12 cellular contexts compared by ENCODE assay signal in the genomic region with DNA sequence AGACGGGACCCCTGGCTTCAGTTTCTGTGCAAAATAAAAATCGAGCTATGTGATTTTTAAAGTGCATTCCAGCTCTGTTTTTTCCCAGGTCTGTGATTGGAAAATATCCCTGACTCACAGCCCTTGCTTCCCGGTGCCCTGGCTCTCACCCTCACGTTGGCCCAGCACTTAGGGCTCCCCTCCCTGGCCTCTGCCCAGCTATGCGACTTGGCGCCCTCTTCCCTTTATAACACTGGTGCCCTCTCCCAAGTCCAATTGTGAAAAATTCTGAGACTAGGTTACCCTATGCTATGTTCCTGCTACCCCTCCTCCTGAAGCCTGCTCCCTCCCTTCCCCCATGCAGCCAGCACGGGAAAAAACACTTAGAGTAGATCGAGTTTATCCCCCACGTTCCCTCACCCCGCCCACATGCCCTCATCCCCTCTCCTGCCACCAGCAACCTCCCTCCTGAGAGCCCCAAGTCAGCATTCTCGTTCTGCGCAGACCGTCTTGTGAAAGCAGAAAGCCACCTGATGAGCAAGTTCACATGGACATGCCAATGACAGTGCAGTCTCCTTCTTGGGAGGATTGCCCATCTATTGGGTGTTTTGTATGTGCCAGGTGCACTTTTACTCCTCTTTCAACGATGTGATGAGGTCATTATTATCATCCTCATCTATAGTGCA.
DNase-seq lines count a peak whose midpoint lies in the region; ATAC-seq, FAIRE-seq and TF ChIP-seq lines count a peak whose summit lies in the region.
"Had no signal": no experiment of that assay in that cellular context is flagged by ENCODE, and none has a peak within 500 bp of the region (broad histone marks: within the 10 kb centered on the region; RNA-seq: fewer than 3 reads in every experiment).

No MANE protein-coding gene starts in this region.

- H3K4me2 ChIP-seq in A549 (peak overlapping the region; percentile 74), endothelial cell of umbilical vein (ENCODE audit: insufficient read depth, low read length) (no peak overlapping the region), neural progenitor cell (no peak overlapping the region)

- H3K4me3 Mint-ChIP-seq in neural progenitor cell, result no peak overlapping the region
- H3K4me3 Mint-ChIP-seq in activated CD4-positive, alpha-beta memory T cell treated with anti-CD3 and anti-CD28 coated beads for 36 hours, result no peak overlapping the region
- H3K4me3 Mint-ChIP-seq: activated naive CD8-positive, alpha-beta T cell treated with anti-CD3 and anti-CD28 coated beads, Interleukin-2, amount 50 U/mL, for 24 hours; effector memory CD8-positive, alpha-beta T cell had no signal

- dilution Hi-C loops in endothelial cell of umbilical vein (cut with MboI; ENCODE audit: extremely low pct_ligation_motif_present, low sequenced_read_pairs), result no loop called here

- POLR2A ChIA-PET in A549 (lab: Yijun Ruan, JAX) (no interaction called here), endothelial cell of umbilical vein (lab: Charles Lee) (no interaction called here)
- POLR2A ChIA-PET in activated CD4-positive, alpha-beta memory T cell treated with anti-CD3 and anti-CD28 coated beads for 36 hours (lab: Charles Lee), result no interaction called here

- CTCF ChIA-PET in A549 (lab: Yijun Ruan, JAX) (interaction anchor here (1.3 to 1.6 kb wide), 2 partner anchors 18 to 377 kb away, joined by 3 read pairs; no protein-coding TSS in a partner anchor), endothelial cell of umbilical vein (lab: Charles Lee) (interaction anchor here (0.8 to 1.5 kb wide), 6 partner anchors 11 to 179 kb away, joined by 3 to 6 read pairs (median 3); no protein-coding TSS in a partner anchor)
- CTCF ChIA-PET in activated CD4-positive, alpha-beta memory T cell treated with anti-CD3 and anti-CD28 coated beads for 36 hours (lab: Charles Lee), result no interaction called here

- H3K27me3 Mint-ChIP-seq in neural progenitor cell (ENCODE audit: insufficient read depth, low read depth), result peaks cover 4% of the 10 kb centered on the region
- H3K27me3 Mint-ChIP-seq in activated CD4-positive, alpha-beta memory T cell treated with anti-CD3 and anti-CD28 coated beads for 36 hours, result no peaks in the 10 kb centered on the region
- H3K27me3 Mint-ChIP-seq: activated naive CD8-positive, alpha-beta T cell treated with anti-CD3 and anti-CD28 coated beads, Interleukin-2, amount 50 U/mL, for 24 hours had no signal

- H2AFZ ChIP-seq in endothelial cell of umbilical vein (ENCODE audit: low read depth, low read length) (peak overlapping the region; percentile 27), neural progenitor cell (replicated peaks) (no peak overlapping the region)

- H3K9me3 ChIP-seq in A549 (no peaks in the 10 kb centered on the region), endothelial cell of umbilical vein (replicated peaks; ENCODE audit: control insufficient read depth, insufficient read depth, low read length) (no peaks in the 10 kb centered on the region), neural progenitor cell (ENCODE audit: low read depth) (no peaks in the 10 kb centered on the region)

- WGBS in A549 (ENCODE audit: missing lambda C conversion rate), result 53% methylated on average over 10 of the region's 14 CpGs

- H3K9ac ChIP-seq in endothelial cell of umbilical vein (replicated peaks; ENCODE audit: extremely low read depth, insufficient read depth, low read length) (no peak overlapping the region), neural progenitor cell (no peak overlapping the region)

- intact Hi-C loops in endothelial cell of umbilical vein (cut with micrococcal nuclease), result no loop called here
- intact Hi-C loops in activated CD4-positive, alpha-beta memory T cell treated with anti-CD3 and anti-CD28 coated beads for 36 hours (cut with micrococcal nuclease), result no loop called here

- H3F3A ChIP-seq in neural progenitor cell (ENCODE audit: low read depth), result no peaks in the 10 kb centered on the region

- peaks cover 55% of the 10 kb centered on the region for H3K4me1 Mint-ChIP-seq in neural progenitor cell
- H3K4me1 Mint-ChIP-seq in activated CD4-positive, alpha-beta memory T cell treated with anti-CD3 and anti-CD28 coated beads for 36 hours (ENCODE audit: low read depth), result no peaks in the 10 kb centered on the region
- H3K4me1 Mint-ChIP-seq: activated naive CD8-positive, alpha-beta T cell treated with anti-CD3 and anti-CD28 coated beads, Interleukin-2, amount 50 U/mL, for 24 hours had no signal

- no peak for TF ChIP-seq RAD21 in A549 (conservative IDR thresholded peaks at IDR 0.05 in 1 of 2, IDR thresholded peaks at IDR 0.05 in 1 of 2)

- H3K79me2 ChIP-seq in endothelial cell of umbilical vein (ENCODE audit: control insufficient read depth, insufficient read depth, low read length) (no peaks in the 10 kb centered on the region), neural progenitor cell (ENCODE audit: low read depth) (no peaks in the 10 kb centered on the region)

- H3K27ac Mint-ChIP-seq in neural progenitor cell, result peak overlapping the region; percentile 42
- no peak overlapping the region for H3K27ac Mint-ChIP-seq in activated CD4-positive, alpha-beta memory T cell treated with anti-CD3 and anti-CD28 coated beads for 36 hours
- H3K27ac Mint-ChIP-seq: activated naive CD8-positive, alpha-beta T cell treated with anti-CD3 and anti-CD28 coated beads, Interleukin-2, amount 50 U/mL, for 24 hours; effector memory CD8-positive, alpha-beta T cell had no signal

- no peaks in the 10 kb centered on the region for H3K36me3 Mint-ChIP-seq in neural progenitor cell
- no peaks in the 10 kb centered on the region for H3K36me3 Mint-ChIP-seq in activated CD4-positive, alpha-beta memory T cell treated with anti-CD3 and anti-CD28 coated beads for 36 hours

- no peaks in the 10 kb centered on the region for H3K9me1 ChIP-seq in endothelial cell of umbilical vein (replicated peaks; ENCODE audit: control insufficient read depth, extremely low read depth, insufficient read depth, low read length)

- DNase-seq in A549 (ENCODE audit: low read depth in 1 of 2, low spot score in 1 of 2), result peak; percentile 20 to 35
- DNase-seq in LHCN-M2 (ENCODE audit: low read depth), result peak; percentile 49
- peak; percentile 83 for DNase-seq in endothelial cell of umbilical vein (ENCODE audit: low read depth, low spot score)
- no peak for DNase-seq in neural progenitor cell (ENCODE audit: low spot score)
- no peak for DNase-seq in stimulated activated naive CD4-positive, alpha-beta T cell treated with Interleukin-2 at 50 U/mL for 16 hours (lab: John Stamatoyannopoulos, UW)
- DNase-seq in activated CD4-positive, alpha-beta memory T cell treated with anti-CD3 and anti-CD28 coated beads for 36 hours, result no peak
- no peak for DNase-seq in DMS79 treated with DMSO at 0.1 percent for 48 hours (lab: John Stamatoyannopoulos, UW)
- DNase-seq: activated naive CD8-positive, alpha-beta T cell treated with anti-CD3 and anti-CD28 coated beads, Interleukin-2, amount 50 U/mL, for 24 hours; effector memory CD8-positive, alpha-beta T cell; NCI-H187 treated with DMSO at 0.1 percent for 48 hours; T-helper 2 cell had no signal

- no peak for TF ChIP-seq EP300 in A549 (IDR thresholded peaks at IDR 0.05)

- H4K20me1 ChIP-seq in endothelial cell of umbilical vein (replicated peaks; ENCODE audit: control insufficient read depth, extremely low read depth, insufficient read depth, low read length) (no peaks in the 10 kb centered on the region), neural progenitor cell (ENCODE audit: low read depth) (no peaks in the 10 kb centered on the region)

- H3K4me1 ChIP-seq in A549 (peaks cover 40% of the 10 kb centered on the region), endothelial cell of umbilical vein (ENCODE audit: control insufficient read depth, extremely low read depth, insufficient read depth, low read length) (peaks cover 9% of the 10 kb centered on the region), neural progenitor cell (peaks cover 11% of the 10 kb centered on the region)

- BruUV-seq in endothelial cell of umbilical vein (replicated peaks; lab: Mats Ljungman, UMichigan), result no TSS peak

- peaks cover 2% of the 10 kb centered on the region for H3K9me3 Mint-ChIP-seq in neural progenitor cell
- H3K9me3 Mint-ChIP-seq in activated CD4-positive, alpha-beta memory T cell treated with anti-CD3 and anti-CD28 coated beads for 36 hours, result no peaks in the 10 kb centered on the region
- H3K9me3 Mint-ChIP-seq: activated naive CD8-positive, alpha-beta T cell treated with anti-CD3 and anti-CD28 coated beads, Interleukin-2, amount 50 U/mL, for 24 hours; effector memory CD8-positive, alpha-beta T cell had no signal

- TF ChIP-seq POLR2A in A549 (IDR thresholded peaks at IDR 0.05; ENCODE audit: low read length), result no peak
- no peak for TF ChIP-seq POLR2A in endothelial cell of umbilical vein (IDR thresholded peaks at IDR 0.05; ENCODE audit: low read depth, low read length)

- peak; percentile 22 to 63; a peak in 3 of 6 replicates for ATAC-seq in A549
- ATAC-seq in GM21619 (IDR thresholded peaks at IDR 0.05; ENCODE audit: unreplicated experiment), result no peak
- ATAC-seq: activated naive CD8-positive, alpha-beta T cell treated with anti-CD3 and anti-CD28 coated beads, Interleukin-2, amount 50 U/mL, for 24 hours; effector memory CD8-positive, alpha-beta T cell had no signal

- FAIRE-seq in A549 (lab: Jason Lieb, UNC), result no peak
- FAIRE-seq in endothelial cell of umbilical vein (lab: Jason Lieb, UNC), result peak; percentile 4

- H3K36me3 ChIP-seq in endothelial cell of umbilical vein (ENCODE audit: control insufficient read depth in 2 of 2, extremely low read depth in 1 of 2, insufficient read depth in 2 of 2, low read length in 2 of 2) (no peaks in the 10 kb centered on the region), neural progenitor cell (no peaks in the 10 kb centered on the region)

- TF ChIP-seq CTCF in A549 (IDR thresholded peaks at IDR 0.05) (no peak), endothelial cell of umbilical vein (IDR thresholded peaks at IDR 0.05; ENCODE audit: extremely low read depth in 1 of 2, insufficient read depth in 1 of 2, low read depth in 1 of 2, low read length in 2 of 2) (no peak), neural progenitor cell (IDR thresholded peaks at IDR 0.05) (no peak)

- H3K27me3 ChIP-seq in endothelial cell of umbilical vein (ENCODE audit: control insufficient read depth in 2 of 2, insufficient read depth in 2 of 2, low read length in 2 of 2) (no peaks in the 10 kb centered on the region), neural progenitor cell (peaks cover 27% of the 10 kb centered on the region)

- H3K27ac ChIP-seq in A549 (peak overlapping the region; percentile 64 to 89), endothelial cell of umbilical vein (ENCODE audit: insufficient read depth, low read depth, low read length) (no peak overlapping the region), neural progenitor cell (no peak overlapping the region)

- H3K4me3 ChIP-seq in A549 (no peak overlapping the region), endothelial cell of umbilical vein (replicated peaks in 1 of 3; ENCODE audit: insufficient read depth in 1 of 3, low read depth in 1 of 3, low read length in 3 of 3) (no peak overlapping the region), neural progenitor cell (no peak overlapping the region)

TF ChIP-seq in A549, 52 proteins besides CTCF, POLR2A, EP300 and RAD21 (continues in another document):
- TF ChIP-seq SREBF2 (IDR thresholded peaks at IDR 0.05), result no peak
- TF ChIP-seq CBX2 (IDR thresholded peaks at IDR 0.05; ENCODE audit: borderline replicate concordance, low read depth), result no peak

TF ChIP-seq in endothelial cell of umbilical vein, 7 proteins besides CTCF, POLR2A, EP300 and RAD21:
- no peak for TF ChIP-seq GATA2 (IDR thresholded peaks at IDR 0.05; ENCODE audit: insufficient read depth, insufficient read length, low read depth, low read length)

Comparison
In these comparisons a context has a peak if more than half of its experiments do, and no peak if none do; other contexts are left out.
1. DNase-seq: peak in A549 (2 of 2), LHCN-M2 (single experiment) and endothelial cell of umbilical vein (single experiment); none in neural progenitor cell (single experiment), stimulated activated naive CD4-positive, alpha-beta T cell treated with Interleukin-2 at 50 U/mL for 16 hours (single experiment), activated CD4-positive, alpha-beta memory T cell treated with anti-CD3 and anti-CD28 coated beads for 36 hours (single experiment) and DMS79 treated with DMSO at 0.1 percent for 48 hours (single experiment).
2. H3K27ac ChIP-seq: peak in A549 (2 of 2); none in endothelial cell of umbilical vein (single experiment) and neural progenitor cell (single experiment).